In genomic region chr16:58537124-58537906, GRCh38 we compare ENCODE assay signal across 1 cellular context.
TF ChIP-seq lines count a peak whose summit lies in the region.

No MANE protein-coding gene starts in this region.

TF ChIP-seq in H1, 55 proteins besides CTCF, POLR2A, EP300 and RAD21:
- TF ChIP-seq NANOG (IDR thresholded peaks at IDR 0.05; ENCODE audit: insufficient read depth, low read depth, low read length, poor library complexity, severe bottlenecking) (no peak), KDM5A (IDR thresholded peaks at IDR 0.05; ENCODE audit: low read length) (no peak), JUN (IDR thresholded peaks at IDR 0.05; ENCODE audit: low read depth, low read length) (no peak), CBX5 (IDR thresholded peaks at IDR 0.05; ENCODE audit: low read depth, low read length) (no peak), KDM4A (IDR thresholded peaks at IDR 0.05; ENCODE audit: low read depth, low read length, severe bottlenecking) (no peak), CBX8 (IDR thresholded peaks at IDR 0.05; ENCODE audit: borderline replicate concordance, low read depth, low read length) (no peak), FOSL1 (IDR thresholded peaks at IDR 0.05; ENCODE audit: insufficient read depth, low read depth, low read length) (no peak), BRCA1 (IDR thresholded peaks at IDR 0.05; ENCODE audit: low read depth, low read length) (no peak), EZH2 (IDR thresholded peaks at IDR 0.05; ENCODE audit: low read depth, low read length, severe bottlenecking) (no peak), JUND (IDR thresholded peaks at IDR 0.05; ENCODE audit: low read length) (no peak), TCF12 (IDR thresholded peaks at IDR 0.05; ENCODE audit: low read depth, low read length) (no peak), RNF2 (IDR thresholded peaks at IDR 0.05; ENCODE audit: borderline replicate concordance, low read depth, low read length, missing control alignments, poor library complexity, severe bottlenecking) (no peak), E2F6 (IDR thresholded peaks at IDR 0.05) (no peak), CEBPB (IDR thresholded peaks at IDR 0.05; ENCODE audit: low read depth, low read length) (no peak), KDM1A (IDR thresholded peaks at IDR 0.05; ENCODE audit: borderline replicate concordance, low read length) (no peak), SRF (IDR thresholded peaks at IDR 0.05; ENCODE audit: low read depth, low read length) (no peak), HDAC2 (IDR thresholded peaks at IDR 0.05; ENCODE audit: borderline replicate concordance in 1 of 2, low read depth in 2 of 2, low read length in 2 of 2) (no peak), RBBP5 (IDR thresholded peaks at IDR 0.05; ENCODE audit: borderline replicate concordance, low read depth, low read length) (no peak)
- TF ChIP-seq, protein P1, sequence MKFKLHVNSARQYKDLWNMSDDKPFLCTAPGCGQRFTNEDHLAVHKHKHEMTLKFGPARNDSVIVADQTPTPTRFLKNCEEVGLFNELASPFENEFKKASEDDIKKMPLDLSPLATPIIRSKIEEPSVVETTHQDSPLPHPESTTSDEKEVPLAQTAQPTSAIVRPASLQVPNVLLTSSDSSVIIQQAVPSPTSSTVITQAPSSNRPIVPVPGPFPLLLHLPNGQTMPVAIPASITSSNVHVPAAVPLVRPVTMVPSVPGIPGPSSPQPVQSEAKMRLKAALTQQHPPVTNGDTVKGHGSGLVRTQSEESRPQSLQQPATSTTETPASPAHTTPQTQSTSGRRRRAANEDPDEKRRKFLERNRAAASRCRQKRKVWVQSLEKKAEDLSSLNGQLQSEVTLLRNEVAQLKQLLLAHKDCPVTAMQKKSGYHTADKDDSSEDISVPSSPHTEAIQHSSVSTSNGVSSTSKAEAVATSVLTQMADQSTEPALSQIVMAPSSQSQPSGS (IDR thresholded peaks at IDR 0.05; ENCODE audit: low read length), result no peak
- TF ChIP-seq, protein P2, sequence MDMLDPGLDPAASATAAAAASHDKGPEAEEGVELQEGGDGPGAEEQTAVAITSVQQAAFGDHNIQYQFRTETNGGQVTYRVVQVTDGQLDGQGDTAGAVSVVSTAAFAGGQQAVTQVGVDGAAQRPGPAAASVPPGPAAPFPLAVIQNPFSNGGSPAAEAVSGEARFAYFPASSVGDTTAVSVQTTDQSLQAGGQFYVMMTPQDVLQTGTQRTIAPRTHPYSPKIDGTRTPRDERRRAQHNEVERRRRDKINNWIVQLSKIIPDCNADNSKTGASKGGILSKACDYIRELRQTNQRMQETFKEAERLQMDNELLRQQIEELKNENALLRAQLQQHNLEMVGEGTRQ (IDR thresholded peaks at IDR 0.05; ENCODE audit: low read length), result no peak
